2 cellular contexts compared by ENCODE assay signal in genomic region chr5:141375444-141376155, GRCh38. TPM values are rescaled to one million over a fixed set of nuclear protein-coding genes. Genes with fewer than 3 reads are reported as not detected.
"Had no signal": no experiment of that assay in that cellular context is flagged by ENCODE, and none has a peak within 500 bp of the region (broad histone marks: within the 10 kb centered on the region; RNA-seq: fewer than 3 reads in every experiment).

No MANE protein-coding gene starts in this region.

RNA-seq across cellular contexts. Expression of gene PCDHGA6, which starts 1.9 kb away (rescaled TPM):
- polyA plus RNA-seq: cardiac muscle cell had no signal

RNA-seq across cellular contexts. Expression of gene PCDHGA7, which starts 6.9 kb away (rescaled TPM):
- total RNA-seq: activated naive CD4-positive, alpha-beta T cell treated with anti-CD3 and anti-CD28 coated beads for 36 hours had no signal

RNA-seq across cellular contexts. Expression of gene PCDHGB4, which starts 11.9 kb away (rescaled TPM):
- total RNA-seq: activated naive CD4-positive, alpha-beta T cell treated with anti-CD3 and anti-CD28 coated beads for 36 hours had no signal
